Comparison of ENCODE assay signal across 8 cellular contexts in genomic region chr1:59976194-59977074, GRCh38. TPM values are rescaled to one million over a fixed set of nuclear protein-coding genes. Genes with fewer than 3 reads are reported as not detected.
A peak's percentile ranks its signal among the peaks of the same experiment; 100 is the strongest.
DNase-seq lines count a peak whose midpoint lies in the region; ATAC-seq, FAIRE-seq and TF ChIP-seq lines count a peak whose summit lies in the region.

No MANE protein-coding gene starts in this region.

- peak; percentile 97 for TF ChIP-seq CTCF in AG10803 (conservative IDR thresholded peaks at IDR 0.05; ENCODE audit: low read length)
- TF ChIP-seq CTCF in heart right ventricle (IDR thresholded peaks at IDR 0.05): peak; percentile 69 to 94 (median 88)
- peak; percentile 63 to 81 (median 76) for TF ChIP-seq CTCF in prostate gland (IDR thresholded peaks at IDR 0.05)

- H3K4me1 ChIP-seq in heart right ventricle (peaks cover 0 to 10% (median 3%) of the 10 kb centered on the region in 9 donors), prostate gland (replicated peaks) (no peaks in the 10 kb centered on the region)

- no peak overlapping the region for H3K4me3 Mint-ChIP-seq in activated naive CD8-positive, alpha-beta T cell treated with anti-CD3 and anti-CD28 coated beads, Interleukin-2, amount 10 ng/mL, durations not matched to agents 7 days and 5 days

- intact Hi-C loops in heart right ventricle (cut with DNase I): loop anchor here in 9 of 10 donors (5.0 to 10.0 kb wide), 9 partner anchors 151 to 1878 kb away; no protein-coding TSS in a partner anchor
- intact Hi-C loops in prostate gland (cut with DNase I): loop anchor here (10.0 kb wide), 3 partner anchors 308 to 1878 kb away; no protein-coding TSS in a partner anchor

- H3K4me1 Mint-ChIP-seq in activated naive CD8-positive, alpha-beta T cell treated with anti-CD3 and anti-CD28 coated beads, Interleukin-2, amount 10 ng/mL, durations not matched to agents 7 days and 5 days: no peaks in the 10 kb centered on the region

- H3K36me3 Mint-ChIP-seq in activated naive CD8-positive, alpha-beta T cell treated with anti-CD3 and anti-CD28 coated beads, Interleukin-2, amount 10 ng/mL, durations not matched to agents 7 days and 5 days: no peaks in the 10 kb centered on the region

- peak; percentile 59 for ATAC-seq in GM19035 (IDR thresholded peaks at IDR 0.05; ENCODE audit: unreplicated experiment)
- ATAC-seq in activated naive CD8-positive, alpha-beta T cell treated with anti-CD3 and anti-CD28 coated beads, Interleukin-2, amount 10 ng/mL, durations not matched to agents 7 days and 5 days (ENCODE audit: low read depth): no peak
- peak in 7 of 8 donors; percentile 39 to 71 (median 49) for ATAC-seq in heart right ventricle
- ATAC-seq in HG03045 (IDR thresholded peaks at IDR 0.05; ENCODE audit: unreplicated experiment): no peak

- H3K4me3 ChIP-seq in AG10803 (ENCODE audit: low read length) (no peak overlapping the region), heart right ventricle (peak overlapping the region in 3 of 10 donors; percentile 17 to 21 (median 20)), prostate gland (no peak overlapping the region)

- POLR2A ChIA-PET in activated naive CD8-positive, alpha-beta T cell treated with anti-CD3 and anti-CD28 coated beads, Interleukin-2, amount 10 ng/mL, durations not matched to agents 7 days and 5 days (lab: Charles Lee): no interaction called here

- no peak overlapping the region for H3K27ac Mint-ChIP-seq in activated naive CD8-positive, alpha-beta T cell treated with anti-CD3 and anti-CD28 coated beads, Interleukin-2, amount 10 ng/mL, durations not matched to agents 7 days and 5 days

- H3K9me3 ChIP-seq in heart right ventricle (no peaks in the 10 kb centered on the region), prostate gland (no peaks in the 10 kb centered on the region)

- H3K27me3 Mint-ChIP-seq in activated naive CD8-positive, alpha-beta T cell treated with anti-CD3 and anti-CD28 coated beads, Interleukin-2, amount 10 ng/mL, durations not matched to agents 7 days and 5 days: peaks cover 6% of the 10 kb centered on the region

- no peak for TF ChIP-seq POLR2A in prostate gland (IDR thresholded peaks at IDR 0.05)

- no peaks in the 10 kb centered on the region for H3K9me3 Mint-ChIP-seq in activated naive CD8-positive, alpha-beta T cell treated with anti-CD3 and anti-CD28 coated beads, Interleukin-2, amount 10 ng/mL, durations not matched to agents 7 days and 5 days

- DNase-seq in AG10803 (ENCODE audit: low read depth) (peak; percentile 57), Kasumi-1 (lab: John Stamatoyannopoulos, UW) (peak; percentile 65 to 69), RCC 7860 (ENCODE audit: low spot score) (peak; percentile 27), heart right ventricle (peak; percentile 53 to 63), prostate gland (ENCODE audit: low spot score) (peak; percentile 55)
- peak; percentile 45 for DNase-seq in activated naive CD8-positive, alpha-beta T cell treated with anti-CD3 and anti-CD28 coated beads, Interleukin-2, amount 10 ng/mL, durations not matched to agents 7 days and 5 days

- no peak for FAIRE-seq in RCC 7860 (lab: Jason Lieb, UNC)

- H3K27me3 ChIP-seq in heart right ventricle: peaks cover 0 to 7% (median 0%) of the 10 kb centered on the region in 7 donors
- no peaks in the 10 kb centered on the region for H3K27me3 ChIP-seq in prostate gland (replicated peaks; ENCODE audit: insufficient read depth)

- WGBS in heart right ventricle, 2 donors: 35 to 36% methylated on average over 19 of the region's 19 CpGs
- 10% methylated on average over 19 of the region's 19 CpGs for WGBS in prostate gland

- no peaks in the 10 kb centered on the region for H3K36me3 ChIP-seq in heart right ventricle
- H3K36me3 ChIP-seq in prostate gland: no peaks in the 10 kb centered on the region

- H3K27ac ChIP-seq in heart right ventricle (no peak overlapping the region), prostate gland (no peak overlapping the region)

RNA-seq across cellular contexts. Expression of gene CYP2J2, which starts 49.9 kb away (rescaled TPM):
- total RNA-seq in activated naive CD8-positive, alpha-beta T cell treated with anti-CD3 and anti-CD28 coated beads, Interleukin-2, amount 10 ng/mL, durations not matched to agents 7 days and 5 days: 1 to 10 TPM; 2.9 to 3.6 TPM
- total RNA-seq in heart right ventricle: 100 to 1,000 TPM in 7 of 10 donors, 10 to 100 TPM in 3; 24.0 to 212 (median 130) TPM
- 100 to 1,000 TPM in 1 of 2 donors, 10 to 100 TPM in 1; 73.6 to 188 TPM for polyA plus RNA-seq in heart right ventricle
- 1 to 10 TPM; 1.2 to 5.7 TPM for total RNA-seq in prostate gland

Comparison
In these comparisons a context has a peak if more than half of its experiments do, and no peak if none do; other contexts are left out.
1. ATAC-seq: peak in GM19035 (single experiment) and heart right ventricle (7 of 8); none in activated naive CD8-positive, alpha-beta T cell treated with anti-CD3 and anti-CD28 coated beads, Interleukin-2, amount 10 ng/mL, durations not matched to agents 7 days and 5 days (single experiment) and HG03045 (single experiment).
2. Peak in every context shown above with its lines, with median percentiles within 50 percentile points of each other: DNase-seq and CTCF ChIP-seq.